Comparison of ENCODE assay signal across 14 cellular contexts in genomic region chr21:34877485-34878128, GRCh38.
DNase-seq lines count a peak whose midpoint lies in the region; ATAC-seq and TF ChIP-seq lines count a peak whose summit lies in the region.
"Had no signal": no experiment of that assay in that cellular context is flagged by ENCODE, and none has a peak within 500 bp of the region (broad histone marks: within the 10 kb centered on the region; RNA-seq: fewer than 3 reads in every experiment).

No MANE protein-coding gene starts in this region.

- ATAC-seq in HCT116 (peak; percentile 63; the same call in 1 of the 2 replicates), HG02571 (IDR thresholded peaks at IDR 0.05; ENCODE audit: unreplicated experiment) (no peak), HG03571 (IDR thresholded peaks at IDR 0.05; ENCODE audit: unreplicated experiment) (no peak)
- no peak for ATAC-seq in activated naive CD8-positive, alpha-beta T cell treated with anti-CD3 and anti-CD28 coated beads, Interleukin-2, amount 50 U/mL, for 24 hours

- BruUV-seq in HCT116 (replicated peaks; lab: Mats Ljungman, UMichigan): no TSS peak

- H3K27me3 Mint-ChIP-seq in activated naive CD8-positive, alpha-beta T cell treated with anti-CD3 and anti-CD28 coated beads, Interleukin-2, amount 50 U/mL, for 24 hours: no peaks in the 10 kb centered on the region
- no peaks in the 10 kb centered on the region for H3K27me3 Mint-ChIP-seq in mesothelial cell of epicardium (ENCODE audit: low read depth)
- H3K27me3 Mint-ChIP-seq in activated CD4-positive, alpha-beta memory T cell treated with anti-CD3 and anti-CD28 coated beads for 36 hours: no peaks in the 10 kb centered on the region
- H3K27me3 Mint-ChIP-seq: CD4-positive, CD25-positive, alpha-beta regulatory T cell; memory B cell had no signal

- H3K4me3 Mint-ChIP-seq in activated naive CD8-positive, alpha-beta T cell treated with anti-CD3 and anti-CD28 coated beads, Interleukin-2, amount 50 U/mL, for 24 hours: no peak overlapping the region
- H3K4me3 Mint-ChIP-seq in mesothelial cell of epicardium: no peak overlapping the region
- H3K4me3 Mint-ChIP-seq in activated CD4-positive, alpha-beta memory T cell treated with anti-CD3 and anti-CD28 coated beads for 36 hours: no peak overlapping the region
- H3K4me3 Mint-ChIP-seq: activated T-helper 1 cell treated with anti-CD3 and anti-CD28 coated beads, Interleukin-12 subunit alpha, Interleukin-12 subunit beta, Interleukin-2, Interleukin-4 antibody, amounts not matched to agents 30 ng/mL and 10 ng/mL and 1 ng/mL, durations not matched to agents 14 hours and 24 hours and 36 hours; memory B cell had no signal

- H3K9me3 Mint-ChIP-seq in activated naive CD8-positive, alpha-beta T cell treated with anti-CD3 and anti-CD28 coated beads, Interleukin-2, amount 50 U/mL, for 24 hours: no peaks in the 10 kb centered on the region
- no peaks in the 10 kb centered on the region for H3K9me3 Mint-ChIP-seq in mesothelial cell of epicardium
- no peaks in the 10 kb centered on the region for H3K9me3 Mint-ChIP-seq in activated CD4-positive, alpha-beta memory T cell treated with anti-CD3 and anti-CD28 coated beads for 36 hours
- H3K9me3 Mint-ChIP-seq: activated T-helper 1 cell treated with anti-CD3 and anti-CD28 coated beads, Interleukin-12 subunit alpha, Interleukin-12 subunit beta, Interleukin-2, Interleukin-4 antibody, amounts not matched to agents 30 ng/mL and 10 ng/mL and 1 ng/mL, durations not matched to agents 14 hours and 24 hours and 36 hours; CD4-positive, CD25-positive, alpha-beta regulatory T cell; memory B cell had no signal

- no peaks in the 10 kb centered on the region for H3K9me3 ChIP-seq in HCT116 (ENCODE audit: control insufficient read depth in 1 of 2, insufficient read depth in 1 of 2, low read depth in 1 of 2, low read length in 2 of 2)
- H3K9me3 ChIP-seq: HAP-1 had no signal

- no peak for DNase-seq in HCT116 (ENCODE audit: low read depth, low spot score)
- no peak for DNase-seq in activated naive CD8-positive, alpha-beta T cell treated with anti-CD3 and anti-CD28 coated beads, Interleukin-2, amount 50 U/mL, for 24 hours
- DNase-seq in mesothelial cell of epicardium (ENCODE audit: low spot score in 2 of 2, unreplicated experiment in 2 of 2): no peak
- no peak for DNase-seq in NCI-H82 (lab: John Stamatoyannopoulos, UW)
- DNase-seq in activated CD4-positive, alpha-beta memory T cell treated with anti-CD3 and anti-CD28 coated beads for 36 hours: no peak
- DNase-seq: CD4-positive, CD25-positive, alpha-beta regulatory T cell; foreskin melanocyte; NCI-H1436 treated with DMSO at 0.1 percent for 48 hours had no signal

- H3K9ac ChIP-seq in HCT116 (ENCODE audit: low read length): no peak overlapping the region

- H3K27ac ChIP-seq in ACC112 (ENCODE audit: low read depth, low read length): peak overlapping the region; percentile 7; the same call in 1 of the 2 replicates
- H3K27ac ChIP-seq in HCT116 (ENCODE audit: low read depth, low read length): peak overlapping the region; percentile 43

- H3K4me3 ChIP-seq in ACC112 (ENCODE audit: low read depth, low read length) (no peak overlapping the region), HCT116 (replicated peaks in 1 of 2; ENCODE audit: low read depth in 1 of 2, low read length in 2 of 2) (no peak overlapping the region)
- H3K4me3 ChIP-seq: HAP-1 had no signal

- H3K27me3 ChIP-seq in ACC112 (ENCODE audit: insufficient read depth, low read length) (no peaks in the 10 kb centered on the region), HCT116 (ENCODE audit: insufficient read depth, low read length) (no peaks in the 10 kb centered on the region)

- H3K4me2 ChIP-seq in HCT116 (ENCODE audit: low read length): peak overlapping the region; percentile 54

- no peak for TF ChIP-seq RAD21 in HCT116 (IDR thresholded peaks at IDR 0.05; ENCODE audit: low read depth)

- no peaks in the 10 kb centered on the region for H4K20me1 ChIP-seq in HCT116 (ENCODE audit: insufficient read depth)

- CTCF ChIA-PET in HCT116 (lab: Charles Lee): interaction anchor here (1.0 to 1.5 kb wide), 3 partner anchors 10 to 132 kb away, joined by 3 to 4 read pairs (median 3); no protein-coding TSS in a partner anchor
- CTCF ChIA-PET in activated CD4-positive, alpha-beta memory T cell treated with anti-CD3 and anti-CD28 coated beads for 36 hours (lab: Charles Lee): no interaction called here

- H3K9me2 ChIP-seq in HCT116 (ENCODE audit: insufficient read depth): no peaks in the 10 kb centered on the region

- H3K4me1 ChIP-seq in ACC112 (ENCODE audit: control insufficient read depth, insufficient read depth, low read length, unreplicated experiment) (peaks cover 69% of the 10 kb centered on the region), HCT116 (ENCODE audit: control insufficient read depth in 1 of 2, insufficient read depth in 2 of 2, low read length in 2 of 2) (peaks cover 33 to 38% of the 10 kb centered on the region in 2 experiments)

- TF ChIP-seq CTCF in HCT116 (IDR thresholded peaks at IDR 0.05 in 2 of 3, conservative IDR thresholded peaks at IDR 0.05 in 1 of 3; ENCODE audit: borderline replicate concordance in 1 of 3, insufficient read depth in 1 of 3, low read depth in 2 of 3, low read length in 2 of 3): no peak
- no peak for TF ChIP-seq CTCF in mesothelial cell of epicardium (IDR thresholded peaks at IDR 0.05; ENCODE audit: unreplicated experiment)

- no peak for TF ChIP-seq POLR2A in HCT116 (IDR thresholded peaks at IDR 0.05; ENCODE audit: borderline replicate concordance, extremely low read depth, insufficient read depth, insufficient read length)

- peaks cover 95% of the 10 kb centered on the region for H3K79me2 ChIP-seq in ACC112 (ENCODE audit: control insufficient read depth, insufficient read depth, low read length, unreplicated experiment)
- H3K79me2 ChIP-seq in HCT116 (ENCODE audit: insufficient read depth, low read length): peaks cover 91% of the 10 kb centered on the region

- H2AFZ ChIP-seq in ACC112 (ENCODE audit: low read length, unreplicated experiment): no peak overlapping the region
- no peak overlapping the region for H2AFZ ChIP-seq in HCT116 (ENCODE audit: low read depth, low read length, poor library complexity, severe bottlenecking)

- H3K27ac Mint-ChIP-seq in activated naive CD8-positive, alpha-beta T cell treated with anti-CD3 and anti-CD28 coated beads, Interleukin-2, amount 50 U/mL, for 24 hours: peak overlapping the region; percentile 42
- peak overlapping the region; percentile 70 for H3K27ac Mint-ChIP-seq in mesothelial cell of epicardium
- no peak overlapping the region for H3K27ac Mint-ChIP-seq in activated CD4-positive, alpha-beta memory T cell treated with anti-CD3 and anti-CD28 coated beads for 36 hours
- H3K27ac Mint-ChIP-seq: activated T-helper 1 cell treated with anti-CD3 and anti-CD28 coated beads, Interleukin-12 subunit alpha, Interleukin-12 subunit beta, Interleukin-2, Interleukin-4 antibody, amounts not matched to agents 30 ng/mL and 10 ng/mL and 1 ng/mL, durations not matched to agents 14 hours and 24 hours and 36 hours; memory B cell had no signal

- intact Hi-C loops in HCT116 (cut with micrococcal nuclease): no loop called here
- intact Hi-C loops in activated CD4-positive, alpha-beta memory T cell treated with anti-CD3 and anti-CD28 coated beads for 36 hours (cut with micrococcal nuclease): no loop called here

- peaks cover 59% of the 10 kb centered on the region for H3K36me3 Mint-ChIP-seq in activated naive CD8-positive, alpha-beta T cell treated with anti-CD3 and anti-CD28 coated beads, Interleukin-2, amount 50 U/mL, for 24 hours (ENCODE audit: low read depth)
- peaks cover 15% of the 10 kb centered on the region for H3K36me3 Mint-ChIP-seq in mesothelial cell of epicardium
- H3K36me3 Mint-ChIP-seq in activated CD4-positive, alpha-beta memory T cell treated with anti-CD3 and anti-CD28 coated beads for 36 hours: peaks cover 63% of the 10 kb centered on the region

- H3K36me3 ChIP-seq in ACC112 (ENCODE audit: insufficient read depth, low read length) (peaks cover 61% of the 10 kb centered on the region), HCT116 (ENCODE audit: control insufficient read depth in 1 of 2, insufficient read depth in 2 of 2, low read length in 2 of 2) (peaks cover 10 to 34% of the 10 kb centered on the region in 2 experiments)

- POLR2A ChIA-PET in HCT116 (lab: Charles Lee): interaction anchor here (1.0 to 1.3 kb wide), 4 partner anchors 10 to 132 kb away, joined by 3 to 5 read pairs (median 4); no protein-coding TSS in a partner anchor
- POLR2A ChIA-PET in activated CD4-positive, alpha-beta memory T cell treated with anti-CD3 and anti-CD28 coated beads for 36 hours (lab: Charles Lee): no interaction called here

- H3K4me1 Mint-ChIP-seq in activated naive CD8-positive, alpha-beta T cell treated with anti-CD3 and anti-CD28 coated beads, Interleukin-2, amount 50 U/mL, for 24 hours: peaks cover 28% of the 10 kb centered on the region
- peaks cover 67% of the 10 kb centered on the region for H3K4me1 Mint-ChIP-seq in mesothelial cell of epicardium
- H3K4me1 Mint-ChIP-seq in activated CD4-positive, alpha-beta memory T cell treated with anti-CD3 and anti-CD28 coated beads for 36 hours (ENCODE audit: low read depth): peaks cover 61% of the 10 kb centered on the region

- RAD21 ChIA-PET in HCT116 (lab: Charles Lee; ENCODE audit: low non-redundant PET in 1 of 2, low total read pairs in 2 of 2, uncharacterized antibody in 2 of 2, unreplicated experiment in 2 of 2): no interaction called here

TF ChIP-seq in HCT116, 20 proteins besides CTCF, POLR2A, EP300 and RAD21 (continues in another document):
- no peak for TF ChIP-seq REST (IDR thresholded peaks at IDR 0.05; ENCODE audit: low read depth)
